In the genomic region with DNA sequence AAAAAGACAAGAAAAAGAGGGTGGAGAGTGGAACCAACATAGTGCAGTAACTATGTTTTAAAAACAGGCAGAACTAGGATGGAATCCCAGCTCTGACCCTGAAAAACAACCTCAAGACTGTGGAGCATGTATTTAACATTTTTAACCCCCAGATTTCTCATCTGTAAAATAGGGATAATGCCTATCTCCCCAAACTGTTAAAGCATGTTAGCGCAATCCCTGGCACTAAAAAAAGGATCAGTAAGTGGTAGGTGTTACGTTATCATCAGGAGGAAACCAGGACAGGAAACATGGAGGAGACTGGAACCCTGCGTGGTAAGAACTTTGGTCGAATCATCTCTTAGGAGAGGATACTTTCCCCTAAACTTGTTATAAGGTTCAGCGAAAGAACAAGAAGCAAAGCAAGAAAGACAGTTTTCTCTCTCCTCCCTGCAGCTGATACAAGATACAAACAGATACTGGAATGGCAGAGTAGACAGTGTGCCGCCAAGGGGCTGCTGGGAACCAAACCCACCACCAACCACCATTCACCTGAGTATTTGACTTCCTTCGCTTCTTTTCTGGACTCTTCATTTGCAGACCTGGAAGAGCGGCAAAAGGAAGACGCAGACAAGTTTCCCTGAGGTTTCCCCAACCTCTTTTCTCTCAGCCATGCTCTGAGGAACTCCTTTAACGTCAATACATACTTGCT, we compare ENCODE assay signal across 8 cellular contexts. TPM values are rescaled to one million over a fixed set of nuclear protein-coding genes. Genes with fewer than 3 reads are reported as not detected.
A peak's percentile ranks its signal among the peaks of the same experiment; 100 is the strongest.
DNase-seq lines count a peak whose midpoint lies in the region; ATAC-seq and TF ChIP-seq lines count a peak whose summit lies in the region.

No MANE protein-coding gene starts in this region.

- no peaks in the 10 kb centered on the region for H3K9me3 Mint-ChIP-seq in Caco-2 (ENCODE audit: unreplicated experiment)
- H3K9me3 Mint-ChIP-seq in endodermal cell: no peaks in the 10 kb centered on the region

- H3K27me3 Mint-ChIP-seq in Caco-2 (ENCODE audit: insufficient read depth, unreplicated experiment) (no peaks in the 10 kb centered on the region), endodermal cell (ENCODE audit: insufficient read depth) (no peaks in the 10 kb centered on the region)

- H2AFZ ChIP-seq in PC-3 (ENCODE audit: low read length) (peak overlapping the region; percentile 77; the same call in 1 of the 2 replicates), osteoblast (ENCODE audit: low read length) (no peak overlapping the region)

- TF ChIP-seq CTCF in Caco-2 (IDR thresholded peaks at IDR 0.05; ENCODE audit: insufficient read depth in 1 of 2, low read depth in 1 of 2, low read length in 1 of 2, severe bottlenecking in 1 of 2, unreplicated experiment in 1 of 2): no peak
- TF ChIP-seq CTCF in PC-3 (conservative IDR thresholded peaks at IDR 0.05; ENCODE audit: low read depth, low read length): no peak
- TF ChIP-seq CTCF in endodermal cell (conservative IDR thresholded peaks at IDR 0.05): no peak
- TF ChIP-seq CTCF in osteoblast (IDR thresholded peaks at IDR 0.05; ENCODE audit: extremely low read depth, low read depth, low read length): no peak
- TF ChIP-seq CTCF in GM13977 (IDR thresholded peaks at IDR 0.05; ENCODE audit: extremely low read depth, insufficient read depth, missing control alignments): no peak

- H3K36me3 Mint-ChIP-seq in Caco-2 (ENCODE audit: insufficient read depth, unreplicated experiment) (peaks cover 63% of the 10 kb centered on the region), endodermal cell (ENCODE audit: low read depth) (peaks cover 33% of the 10 kb centered on the region)

- H3K36me3 ChIP-seq in Caco-2 (ENCODE audit: control insufficient read depth, insufficient read depth, low read length): peaks cover 4% of the 10 kb centered on the region
- H3K36me3 ChIP-seq in PC-3 (ENCODE audit: low read depth, low read length): peaks cover 29% of the 10 kb centered on the region; the same call in 1 of the 2 replicates
- H3K36me3 ChIP-seq in endodermal cell (ENCODE audit: control insufficient read depth, insufficient read depth, low read length): peaks cover 49% of the 10 kb centered on the region
- H3K36me3 ChIP-seq in osteoblast (ENCODE audit: insufficient read depth, low read length): peaks cover 46% of the 10 kb centered on the region

- no peaks in the 10 kb centered on the region for H3F3A ChIP-seq in PC-3 (ENCODE audit: low read length, unreplicated experiment)

- DNase-seq in Caco-2: no peak
- DNase-seq in PC-3: no peak
- DNase-seq in endodermal cell: no peak
- peak; percentile 90 for DNase-seq in osteoblast (ENCODE audit: insufficient read length, low spot score, missing footprints)
- DNase-seq in GM13977 (ENCODE audit: low spot score): no peak

- no peak for ATAC-seq in PC-3
- ATAC-seq in GM19467 (IDR thresholded peaks at IDR 0.05; ENCODE audit: unreplicated experiment): no peak
- ATAC-seq in HG03439 (IDR thresholded peaks at IDR 0.05; ENCODE audit: unreplicated experiment): no peak
- no peak for ATAC-seq in GM18861 (IDR thresholded peaks at IDR 0.05; ENCODE audit: unreplicated experiment)

- CTCF ChIA-PET in Caco-2 (lab: Charles Lee): interaction anchor here (0.9 to 1.6 kb wide), 9 partner anchors 8 to 124 kb away, joined by 3 to 17 read pairs (median 7); a partner anchor contains a TSS
- CTCF ChIA-PET in PC-3 (lab: Charles Lee): interaction anchor here (1.0 to 1.7 kb wide), 4 partner anchors 33 to 44 kb away, joined by 3 to 8 read pairs (median 6); a partner anchor contains a TSS

- H3K27ac ChIP-seq in PC-3 (ENCODE audit: low read length) (peak overlapping the region; percentile 83; the same call in 1 of the 2 replicates), endodermal cell (ENCODE audit: low read depth, low read length) (no peak overlapping the region), osteoblast (ENCODE audit: low read depth, low read length) (peak overlapping the region; percentile 24)

- H4K20me1 ChIP-seq in PC-3 (ENCODE audit: low read length) (no peaks in the 10 kb centered on the region), osteoblast (ENCODE audit: insufficient read depth, low read length) (peaks cover 10% of the 10 kb centered on the region)

- H3K4me2 ChIP-seq in PC-3 (ENCODE audit: low read length) (peak overlapping the region; percentile 88), osteoblast (ENCODE audit: insufficient read depth, low read length) (peak overlapping the region; percentile 98)

- peaks cover 22% of the 10 kb centered on the region for H3K4me1 Mint-ChIP-seq in Caco-2 (ENCODE audit: low read depth, unreplicated experiment)
- H3K4me1 Mint-ChIP-seq in endodermal cell: peaks cover 35% of the 10 kb centered on the region

- peak overlapping the region; percentile 96 for H3K9ac ChIP-seq in PC-3 (ENCODE audit: low read length)
- peak overlapping the region; percentile 68 for H3K9ac ChIP-seq in endodermal cell (ENCODE audit: extremely low read depth, low read length, poor library complexity, severe bottlenecking)

- in situ Hi-C loops in GM13977 (cut with MboI; ENCODE audit: low pct_unique_long_range_greater_than_20kb, low sequenced_read_pairs, unreplicated experiment): no loop called here

- H3K79me2 ChIP-seq in PC-3 (ENCODE audit: low read length) (peaks cover 42% of the 10 kb centered on the region), osteoblast (ENCODE audit: insufficient read depth, low read length) (peaks cover 19% of the 10 kb centered on the region)

- H3K27ac Mint-ChIP-seq in Caco-2 (ENCODE audit: unreplicated experiment) (peak overlapping the region; percentile 81), endodermal cell (peak overlapping the region; percentile 82)

- no peaks in the 10 kb centered on the region for H3K9me3 ChIP-seq in Caco-2
- H3K9me3 ChIP-seq in PC-3 (ENCODE audit: low read length): no peaks in the 10 kb centered on the region
- H3K9me3 ChIP-seq in endodermal cell (ENCODE audit: control insufficient read depth, low read length): no peaks in the 10 kb centered on the region
- no peaks in the 10 kb centered on the region for H3K9me3 ChIP-seq in osteoblast (ENCODE audit: low read depth, low read length)

- no peaks in the 10 kb centered on the region for H3K9me2 ChIP-seq in PC-3 (replicated peaks; ENCODE audit: low read length)

- H3K4me1 ChIP-seq in Caco-2 (peaks cover 15% of the 10 kb centered on the region), PC-3 (ENCODE audit: insufficient read depth, low read length) (peaks cover 25% of the 10 kb centered on the region), endodermal cell (ENCODE audit: control insufficient read depth, insufficient read depth, low read length) (peaks cover 6% of the 10 kb centered on the region), osteoblast (ENCODE audit: insufficient read depth, low read length) (peaks cover 31% of the 10 kb centered on the region)

- H3K4me3 Mint-ChIP-seq in Caco-2 (ENCODE audit: unreplicated experiment) (peak overlapping the region; percentile 88), endodermal cell (peak overlapping the region; percentile 77)

- 75 to 82% methylated on average over 10 of the region's 10 CpGs for WGBS in endodermal cell (ENCODE audit: insufficient coverage in 1 of 2, insufficient read length in 1 of 2), 2 experiments

- POLR2A ChIA-PET in Caco-2 (lab: Charles Lee) (interaction anchor here (0.5 to 2.1 kb wide), 12 partner anchors 10 to 740 kb away, joined by 3 to 20 read pairs (median 6); a partner anchor contains a TSS), PC-3 (lab: Charles Lee; ENCODE audit: unreplicated experiment) (interaction anchor here (1.0 kb wide), 2 partner anchors 12 to 13 kb away, joined by 4 read pairs; no protein-coding TSS in a partner anchor)

- BruUV-seq in Caco-2 (replicated peaks; lab: Mats Ljungman, UMichigan) (TSS peak; percentile 47), PC-3 (replicated peaks; lab: Mats Ljungman, UMichigan) (TSS peak; percentile 48)

- H3K27me3 ChIP-seq in Caco-2 (replicated peaks; ENCODE audit: control insufficient read depth, insufficient read depth, low read length) (no peaks in the 10 kb centered on the region), PC-3 (ENCODE audit: low read length) (no peaks in the 10 kb centered on the region), endodermal cell (ENCODE audit: control insufficient read depth, insufficient read depth, low read length, poor library complexity, severe bottlenecking) (no peaks in the 10 kb centered on the region), osteoblast (ENCODE audit: insufficient read depth, low read length) (no peaks in the 10 kb centered on the region)

- intact Hi-C loops in Caco-2 (cut with micrococcal nuclease; ENCODE audit: unreplicated experiment): loop anchor here (1.0 kb wide), 3 partner anchors 12 to 40 kb away; no protein-coding TSS in a partner anchor
- intact Hi-C loops in PC-3 (cut with micrococcal nuclease): loop anchor here (1.0 to 2.0 kb wide), 3 partner anchors 13 to 56 kb away; no protein-coding TSS in a partner anchor

- H3K4me3 ChIP-seq in Caco-2 (ENCODE audit: low read depth, low read length) (peak overlapping the region; percentile 95), PC-3 (ENCODE audit: low read length) (peak overlapping the region; percentile 71), endodermal cell (ENCODE audit: low read length) (peak overlapping the region; percentile 98), osteoblast (ENCODE audit: insufficient read depth, low read length) (peak overlapping the region; percentile 87)

RNA-seq across cellular contexts. Expression of a gene that starts 1.0 kb away (rescaled TPM):
- total RNA-seq in Caco-2 (2022): 34.1 and 34.9 TPM in 2 replicates
- total RNA-seq in PC-3 (2014; rRNA removed): 41.7 and 43.3 TPM in 2 replicates
- total RNA-seq in endodermal cell: 10 to 100 TPM; 33.4 to 40.4 TPM
- polyA plus RNA-seq in endodermal cell (2013, experiment 1 of 2): 35.0 TPM
- polyA plus RNA-seq in endodermal cell (2013, experiment 2 of 2): 32.2 TPM
- 12.1 and 18.5 TPM in 2 replicates for total RNA-seq in osteoblast

RNA-seq across cellular contexts. Expression of a gene that starts 4.7 kb away (rescaled TPM):
- total RNA-seq in Caco-2 (2022) (24.0 and 24.6 TPM in 2 replicates), PC-3 (2014; rRNA removed) (35.4 and 43.1 TPM in 2 replicates), endodermal cell (10 to 100 TPM; 42.5 to 61.3 TPM), osteoblast (90.1 and 92.8 TPM in 2 replicates)
- 38.9 TPM for polyA plus RNA-seq in endodermal cell (2013, experiment 1 of 2)
- polyA plus RNA-seq in endodermal cell (2013, experiment 2 of 2): 39.4 TPM

RNA-seq across cellular contexts. Expression of a gene that starts 10.0 kb away (rescaled TPM):
- total RNA-seq in Caco-2 (2022) (58.0 and 59.6 TPM in 2 replicates), PC-3 (2014; rRNA removed) (106 and 107 TPM in 2 replicates), endodermal cell (100 to 1,000 TPM; 157 to 231 TPM), osteoblast (230 and 239 TPM in 2 replicates)
- 134 TPM for polyA plus RNA-seq in endodermal cell (2013, experiment 1 of 2)
- 135 TPM for polyA plus RNA-seq in endodermal cell (2013, experiment 2 of 2)

RNA-seq across cellular contexts. Expression of a gene that starts 13.9 kb away (rescaled TPM):
- total RNA-seq in Caco-2 (2022): 243 and 259 TPM in 2 replicates
- 330 and 390 TPM in 2 replicates for total RNA-seq in PC-3 (2014; rRNA removed)
- total RNA-seq in endodermal cell: 100 to 1,000 TPM; 145 to 229 TPM
- polyA plus RNA-seq in endodermal cell (2013, experiment 1 of 2): 355 TPM
- 371 TPM for polyA plus RNA-seq in endodermal cell (2013, experiment 2 of 2)
- total RNA-seq in osteoblast: 23.2 and 23.3 TPM in 2 replicates

RNA-seq across cellular contexts. Expression of a gene that starts 22.6 kb away (rescaled TPM):
- total RNA-seq in Caco-2 (2022): 51.3 and 61.5 TPM in 2 replicates
- total RNA-seq in PC-3 (2014; rRNA removed): 58.5 and 84.0 TPM in 2 replicates
- 10 to 100 TPM; 61.9 to 65.0 TPM for total RNA-seq in endodermal cell
- 54.8 TPM for polyA plus RNA-seq in endodermal cell (2013, experiment 1 of 2)
- polyA plus RNA-seq in endodermal cell (2013, experiment 2 of 2): 47.4 TPM
- 17.1 and 20.6 TPM in 2 replicates for total RNA-seq in osteoblast
